ENCODE assay signal across 19 cellular contexts in the genomic region with DNA sequence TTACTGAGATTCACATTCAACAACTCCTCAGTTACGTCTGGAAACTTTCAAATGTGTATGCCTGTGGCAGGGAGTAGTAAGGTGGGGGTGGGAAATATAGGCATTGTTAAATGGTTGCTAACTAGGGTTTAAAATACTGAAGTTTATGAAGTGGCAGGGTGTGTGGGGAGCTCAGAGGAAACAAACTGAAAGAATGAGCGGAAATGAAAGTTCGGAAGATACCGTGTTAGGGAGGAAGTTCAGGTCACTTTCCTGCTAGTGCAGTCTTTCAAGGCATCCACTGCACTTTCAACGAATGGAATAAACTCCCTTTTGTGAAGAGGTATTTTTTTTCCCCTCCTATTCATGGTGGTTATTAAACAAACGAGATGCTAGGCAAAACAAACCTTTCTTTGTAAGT. TPM values are rescaled to one million over a fixed set of nuclear protein-coding genes. Genes with fewer than 3 reads are reported as not detected.
DNase-seq lines count a peak whose midpoint lies in the region; ATAC-seq and TF ChIP-seq lines count a peak whose summit lies in the region.
"Had no signal": no experiment of that assay in that cellular context is flagged by ENCODE, and none has a peak within 500 bp of the region (broad histone marks: within the 10 kb centered on the region; RNA-seq: fewer than 3 reads in every experiment).

No MANE protein-coding gene starts in this region.

- no peaks in the 10 kb centered on the region for H3K27me3 ChIP-seq in tibial nerve

- H3K4me1 Mint-ChIP-seq in activated CD8-positive, alpha-beta T cell treated with anti-CD3 and anti-CD28 coated beads for 36 hours (ENCODE audit: low read depth) = peaks cover 33% of the 10 kb centered on the region
- H3K4me1 Mint-ChIP-seq in activated CD8-positive, alpha-beta T cell treated with anti-CD3 and anti-CD28 coated beads, Interleukin-2, amount 10 ng/mL, durations not matched to agents 7 days and 5 days (ENCODE audit: low read depth) = peaks cover 20% of the 10 kb centered on the region

- no peak overlapping the region for H3K4me3 Mint-ChIP-seq in activated CD8-positive, alpha-beta T cell treated with anti-CD3 and anti-CD28 coated beads for 36 hours
- H3K4me3 Mint-ChIP-seq in activated CD8-positive, alpha-beta T cell treated with anti-CD3 and anti-CD28 coated beads, Interleukin-2, amount 10 ng/mL, durations not matched to agents 7 days and 5 days = no peak overlapping the region
- H3K4me3 Mint-ChIP-seq: B cell, HFFc6 had no signal

- ATAC-seq in activated CD8-positive, alpha-beta T cell treated with anti-CD3 and anti-CD28 coated beads for 36 hours = no peak
- no peak for ATAC-seq in activated CD8-positive, alpha-beta T cell treated with anti-CD3 and anti-CD28 coated beads, Interleukin-2, amount 10 ng/mL, durations not matched to agents 7 days and 5 days
- ATAC-seq in HG03039 (IDR thresholded peaks at IDR 0.05; ENCODE audit: unreplicated experiment) = no peak
- ATAC-seq: HepG2 had no signal

- H3K27ac ChIP-seq in tibial nerve = no peak overlapping the region

- 53 to 58% methylated on average over 6 of the region's 6 CpGs for WGBS in tibial nerve, 2 donors

- TF ChIP-seq EP300 in tibial nerve (IDR thresholded peaks at IDR 0.05) = no peak

- no peaks in the 10 kb centered on the region for H3K9me3 ChIP-seq in tibial nerve

- peak overlapping the region; percentile 10 for H3K27ac Mint-ChIP-seq in activated CD8-positive, alpha-beta T cell treated with anti-CD3 and anti-CD28 coated beads for 36 hours
- H3K27ac Mint-ChIP-seq in activated CD8-positive, alpha-beta T cell treated with anti-CD3 and anti-CD28 coated beads, Interleukin-2, amount 10 ng/mL, durations not matched to agents 7 days and 5 days = no peak overlapping the region
- H3K27ac Mint-ChIP-seq: B cell, HFFc6 had no signal

- DNase-seq in activated CD8-positive, alpha-beta T cell treated with anti-CD3 and anti-CD28 coated beads for 36 hours = no peak
- no peak for DNase-seq in activated CD8-positive, alpha-beta T cell treated with anti-CD3 and anti-CD28 coated beads, Interleukin-2, amount 10 ng/mL, durations not matched to agents 7 days and 5 days
- peak; percentile 20 for DNase-seq in MV-4-11 (lab: John Stamatoyannopoulos, UW)
- DNase-seq in dermis microvascular lymphatic vessel endothelial cell (ENCODE audit: low read depth in 2 of 2) = peak; percentile 68 to 89
- peak; percentile 70 for DNase-seq in pulmonary artery endothelial cell (ENCODE audit: low read depth, low spot score)
- DNase-seq in tibial nerve (ENCODE audit: low spot score in 2 of 2) = no peak
- DNase-seq in activated CD8-positive, alpha-beta memory T cell treated with anti-CD3 and anti-CD28 coated beads for 24 hours = no peak
- DNase-seq: CD8-positive, alpha-beta memory T cell; HFFc6; KBM-7; NCI-H1417; NCI-H187; NCI-H2107; NCI-H510A; NCI-H774; SHP77 had no signal

- no peaks in the 10 kb centered on the region for H3K9me3 Mint-ChIP-seq in activated CD8-positive, alpha-beta T cell treated with anti-CD3 and anti-CD28 coated beads for 36 hours
- no peaks in the 10 kb centered on the region for H3K9me3 Mint-ChIP-seq in activated CD8-positive, alpha-beta T cell treated with anti-CD3 and anti-CD28 coated beads, Interleukin-2, amount 10 ng/mL, durations not matched to agents 7 days and 5 days (ENCODE audit: insufficient read depth)
- H3K9me3 Mint-ChIP-seq: CD8-positive, alpha-beta memory T cell; HFFc6 had no signal

- no peaks in the 10 kb centered on the region for H3K4me1 ChIP-seq in tibial nerve

- no peaks in the 10 kb centered on the region for H3K36me3 ChIP-seq in tibial nerve

- CTCF ChIA-PET in activated CD8-positive, alpha-beta T cell treated with anti-CD3 and anti-CD28 coated beads for 36 hours (lab: Charles Lee) = interaction anchor here (0.7 to 1.1 kb wide), 3 partner anchors 20 to 1868 kb away, joined by 3 to 4 read pairs (median 4); a partner anchor contains a TSS
- CTCF ChIA-PET in activated CD8-positive, alpha-beta T cell treated with anti-CD3 and anti-CD28 coated beads, Interleukin-2, amount 10 ng/mL, durations not matched to agents 7 days and 5 days (lab: Charles Lee) = interaction anchor here (1.2 kb wide), 1 partner anchor 19 kb away, joined by 3 read pairs; no protein-coding TSS in a partner anchor

- no peak overlapping the region for H3K4me3 ChIP-seq in tibial nerve

- H3K36me3 Mint-ChIP-seq in activated CD8-positive, alpha-beta T cell treated with anti-CD3 and anti-CD28 coated beads for 36 hours (ENCODE audit: low read depth) = peaks cover 8% of the 10 kb centered on the region
- peaks cover 2% of the 10 kb centered on the region for H3K36me3 Mint-ChIP-seq in activated CD8-positive, alpha-beta T cell treated with anti-CD3 and anti-CD28 coated beads, Interleukin-2, amount 10 ng/mL, durations not matched to agents 7 days and 5 days (ENCODE audit: low read depth)

- TF ChIP-seq CTCF in activated CD8-positive, alpha-beta T cell treated with anti-CD3 and anti-CD28 coated beads for 36 hours (IDR thresholded peaks at IDR 0.05) = no peak
- no peak for TF ChIP-seq CTCF in tibial nerve (IDR thresholded peaks at IDR 0.05)

- POLR2A ChIA-PET in activated CD8-positive, alpha-beta T cell treated with anti-CD3 and anti-CD28 coated beads for 36 hours (lab: Charles Lee) = no interaction called here
- POLR2A ChIA-PET in activated CD8-positive, alpha-beta T cell treated with anti-CD3 and anti-CD28 coated beads, Interleukin-2, amount 10 ng/mL, durations not matched to agents 7 days and 5 days (lab: Charles Lee) = no interaction called here

- intact Hi-C loops in activated CD8-positive, alpha-beta T cell treated with anti-CD3 and anti-CD28 coated beads for 36 hours (cut with micrococcal nuclease) = no loop called here

- no peaks in the 10 kb centered on the region for H3K27me3 Mint-ChIP-seq in activated CD8-positive, alpha-beta T cell treated with anti-CD3 and anti-CD28 coated beads for 36 hours
- H3K27me3 Mint-ChIP-seq in activated CD8-positive, alpha-beta T cell treated with anti-CD3 and anti-CD28 coated beads, Interleukin-2, amount 10 ng/mL, durations not matched to agents 7 days and 5 days (ENCODE audit: low read depth) = no peaks in the 10 kb centered on the region
- H3K27me3 Mint-ChIP-seq: CD8-positive, alpha-beta memory T cell had no signal

- no peak for TF ChIP-seq POLR2A in tibial nerve (IDR thresholded peaks at IDR 0.05)

RNA-seq across cellular contexts. Expression of a gene that starts 19.7 kb away (rescaled TPM):
- total RNA-seq in activated CD8-positive, alpha-beta T cell treated with anti-CD3 and anti-CD28 coated beads for 36 hours = 10 to 100 TPM in 1 of 2 experiments, 1 to 10 TPM in 1; 8.7 to 10.9 TPM
- 10 to 100 TPM; 16.0 to 21.8 TPM for total RNA-seq in activated CD8-positive, alpha-beta T cell treated with anti-CD3 and anti-CD28 coated beads, Interleukin-2, amount 10 ng/mL, durations not matched to agents 7 days and 5 days
- 7.1 and 9.2 TPM in 2 replicates for total RNA-seq in dermis microvascular lymphatic vessel endothelial cell
- 6.3 and 14.9 TPM in 2 replicates for total RNA-seq in pulmonary artery endothelial cell
- total RNA-seq in tibial nerve = 10 to 100 TPM in 3 of 4 donors, 1 to 10 TPM in 1; 8.0 to 21.4 (median 13.3) TPM

Comparison
In these comparisons a context has a peak if more than half of its experiments do, and no peak if none do; other contexts are left out.
1. DNase-seq: peak in MV-4-11 (single experiment), dermis microvascular lymphatic vessel endothelial cell (2 of 2) and pulmonary artery endothelial cell (single experiment); none in activated CD8-positive, alpha-beta T cell treated with anti-CD3 and anti-CD28 coated beads for 36 hours (single experiment), activated CD8-positive, alpha-beta T cell treated with anti-CD3 and anti-CD28 coated beads, Interleukin-2, amount 10 ng/mL, durations not matched to agents 7 days and 5 days (single experiment), tibial nerve (0 of 2) and activated CD8-positive, alpha-beta memory T cell treated with anti-CD3 and anti-CD28 coated beads for 24 hours (single experiment).